Comparison of ENCODE assay signal across 8 cellular contexts in the genomic region with DNA sequence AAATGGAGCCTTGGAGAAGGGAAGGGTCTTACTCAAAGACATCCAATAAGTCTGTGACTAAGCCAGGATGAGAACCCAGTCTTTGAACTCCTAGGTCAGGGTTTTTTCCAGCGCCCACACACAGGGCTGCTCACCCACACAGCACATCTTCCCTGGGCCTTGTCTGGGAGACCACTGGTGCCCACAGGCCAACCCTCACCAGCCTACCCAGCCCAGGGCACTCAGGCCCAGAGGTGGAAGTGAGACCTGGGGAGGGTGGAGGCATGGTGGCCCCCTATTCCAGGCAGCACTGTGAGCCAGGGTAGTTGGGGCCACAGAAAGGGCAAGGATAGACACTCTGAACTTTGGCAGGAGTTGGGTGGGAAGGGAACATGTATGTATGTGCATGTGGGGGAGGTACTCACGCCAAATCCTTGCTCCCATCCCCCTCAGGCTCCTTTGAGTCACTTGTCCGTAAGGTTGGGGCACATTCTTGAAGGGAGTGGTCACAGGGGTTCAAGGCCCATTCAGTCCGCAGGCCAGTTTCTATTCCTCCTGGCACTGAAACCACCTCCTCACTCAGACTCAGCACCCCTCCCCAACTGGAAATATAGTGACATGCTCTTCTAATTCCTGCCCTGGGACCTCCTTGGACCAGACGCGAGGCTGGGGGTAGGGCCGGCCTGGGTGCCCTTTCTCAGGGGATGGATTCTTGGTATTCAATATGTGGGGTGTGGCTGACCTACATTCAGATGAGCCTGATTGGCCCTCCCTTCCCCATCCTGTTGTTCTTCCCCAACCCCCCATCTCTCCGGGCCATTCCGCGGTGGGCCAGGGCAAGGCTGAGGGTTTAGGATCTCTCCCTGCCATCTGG. TPM values are rescaled to one million over a fixed set of nuclear protein-coding genes. Genes with fewer than 3 reads are reported as not detected.
DNase-seq lines count a peak whose midpoint lies in the region; ATAC-seq lines count a peak whose summit lies in the region.

No MANE protein-coding gene starts in this region.

- H3K4me1 Mint-ChIP-seq in CD4-positive, CD25-positive, alpha-beta regulatory T cell = peaks cover 5 to 9% (median 8%) of the 10 kb centered on the region in 4 donors

- no peak overlapping the region for H3K27ac ChIP-seq in CD4-positive, CD25-positive, alpha-beta regulatory T cell (ENCODE audit: insufficient read depth, low read length, poor library complexity, severe bottlenecking)

- no peak overlapping the region for H3K9ac ChIP-seq in iPS-15b (ENCODE audit: low read depth, low read length)

- H3K4me3 ChIP-seq in CD4-positive, CD25-positive, alpha-beta regulatory T cell (ENCODE audit: low read depth, low read length) = no peak overlapping the region
- H3K4me3 ChIP-seq in iPS-15b (ENCODE audit: low read depth, low read length) = peak overlapping the region; percentile 18

- ATAC-seq in CD4-positive, CD25-positive, alpha-beta regulatory T cell (ENCODE audit: low read depth in 2 of 2) = peak in 1 of 2 donors; percentile 7
- ATAC-seq in GM21528 (IDR thresholded peaks at IDR 0.05; ENCODE audit: low FRiP score, unreplicated experiment) (peak; percentile 20), HG03280 (IDR thresholded peaks at IDR 0.05; ENCODE audit: unreplicated experiment) (no peak)
- no peak for ATAC-seq in activated CD4-positive, CD25-positive, alpha-beta regulatory T cell treated with anti-CD3 and anti-CD28 coated beads, Interleukin-2, amount 50 U/mL, for 24 hours

- peak overlapping the region; percentile 23 to 82 (median 43) for H3K4me3 Mint-ChIP-seq in CD4-positive, CD25-positive, alpha-beta regulatory T cell

- H3K27ac Mint-ChIP-seq in CD4-positive, CD25-positive, alpha-beta regulatory T cell = peak overlapping the region in 2 of 3 donors; percentile 4 to 72

- peaks cover 7% of the 10 kb centered on the region for H3K27me3 Mint-ChIP-seq in CD4-positive, CD25-positive, alpha-beta regulatory T cell

- no peaks in the 10 kb centered on the region for H3K9me3 Mint-ChIP-seq in CD4-positive, CD25-positive, alpha-beta regulatory T cell

- no peaks in the 10 kb centered on the region for H3K36me3 Mint-ChIP-seq in CD4-positive, CD25-positive, alpha-beta regulatory T cell

- no peaks in the 10 kb centered on the region for H3K36me3 ChIP-seq in CD4-positive, CD25-positive, alpha-beta regulatory T cell (ENCODE audit: control insufficient read depth, insufficient read depth, low read length)
- no peaks in the 10 kb centered on the region for H3K36me3 ChIP-seq in iPS-15b (ENCODE audit: control insufficient read depth, insufficient read depth, low read length)

- DNase-seq in CD4-positive, CD25-positive, alpha-beta regulatory T cell = no peak
- DNase-seq in NOMO-1 treated with DMSO at 0.1 percent for 48 hours (lab: John Stamatoyannopoulos, UW; ENCODE audit: unreplicated experiment) (peak; percentile 36), ecto neural progenitor cell (ENCODE audit: low spot score) (no peak), amniotic stem cell (lab: John Stamatoyannopoulos, UW) (no peak)

- no peaks in the 10 kb centered on the region for H3K27me3 ChIP-seq in CD4-positive, CD25-positive, alpha-beta regulatory T cell (ENCODE audit: control insufficient read depth, insufficient read depth, low read length)
- no peaks in the 10 kb centered on the region for H3K27me3 ChIP-seq in iPS-15b (ENCODE audit: control insufficient read depth, insufficient read depth, low read length)

- no peaks in the 10 kb centered on the region for H3K9me3 ChIP-seq in CD4-positive, CD25-positive, alpha-beta regulatory T cell (ENCODE audit: control insufficient read depth in 2 of 2, low read length in 2 of 2)
- no peaks in the 10 kb centered on the region for H3K9me3 ChIP-seq in iPS-15b (ENCODE audit: control insufficient read depth, insufficient read depth, low read length)

- peaks cover 10% of the 10 kb centered on the region for H3K4me1 ChIP-seq in CD4-positive, CD25-positive, alpha-beta regulatory T cell (ENCODE audit: control insufficient read depth, insufficient read depth, low read length, poor library complexity, severe bottlenecking)
- peaks cover 3% of the 10 kb centered on the region for H3K4me1 ChIP-seq in iPS-15b (ENCODE audit: control insufficient read depth, insufficient read depth, low read length)

RNA-seq across cellular contexts. Expression of a gene that starts 2.9 kb away (rescaled TPM):
- not detected for total RNA-seq in CD4-positive, CD25-positive, alpha-beta regulatory T cell
- not detected for polyA plus RNA-seq in CD4-positive, CD25-positive, alpha-beta regulatory T cell

RNA-seq across cellular contexts. Expression of a gene that starts 10.7 kb away (rescaled TPM):
- 0.47 TPM for total RNA-seq in CD4-positive, CD25-positive, alpha-beta regulatory T cell
- not detected for polyA plus RNA-seq in CD4-positive, CD25-positive, alpha-beta regulatory T cell

RNA-seq across cellular contexts. Expression of a gene that starts 44.5 kb away (rescaled TPM):
- total RNA-seq in CD4-positive, CD25-positive, alpha-beta regulatory T cell = 227 TPM
- polyA plus RNA-seq in CD4-positive, CD25-positive, alpha-beta regulatory T cell = 10 to 100 TPM; 58.2 to 78.2 (median 64.6) TPM

RNA-seq across cellular contexts. Expression of a gene that starts 54.2 kb away (rescaled TPM):
- total RNA-seq in CD4-positive, CD25-positive, alpha-beta regulatory T cell = 34.3 TPM
- 100 to 1,000 TPM; 107 to 152 (median 120) TPM for polyA plus RNA-seq in CD4-positive, CD25-positive, alpha-beta regulatory T cell
